In the genomic region with DNA sequence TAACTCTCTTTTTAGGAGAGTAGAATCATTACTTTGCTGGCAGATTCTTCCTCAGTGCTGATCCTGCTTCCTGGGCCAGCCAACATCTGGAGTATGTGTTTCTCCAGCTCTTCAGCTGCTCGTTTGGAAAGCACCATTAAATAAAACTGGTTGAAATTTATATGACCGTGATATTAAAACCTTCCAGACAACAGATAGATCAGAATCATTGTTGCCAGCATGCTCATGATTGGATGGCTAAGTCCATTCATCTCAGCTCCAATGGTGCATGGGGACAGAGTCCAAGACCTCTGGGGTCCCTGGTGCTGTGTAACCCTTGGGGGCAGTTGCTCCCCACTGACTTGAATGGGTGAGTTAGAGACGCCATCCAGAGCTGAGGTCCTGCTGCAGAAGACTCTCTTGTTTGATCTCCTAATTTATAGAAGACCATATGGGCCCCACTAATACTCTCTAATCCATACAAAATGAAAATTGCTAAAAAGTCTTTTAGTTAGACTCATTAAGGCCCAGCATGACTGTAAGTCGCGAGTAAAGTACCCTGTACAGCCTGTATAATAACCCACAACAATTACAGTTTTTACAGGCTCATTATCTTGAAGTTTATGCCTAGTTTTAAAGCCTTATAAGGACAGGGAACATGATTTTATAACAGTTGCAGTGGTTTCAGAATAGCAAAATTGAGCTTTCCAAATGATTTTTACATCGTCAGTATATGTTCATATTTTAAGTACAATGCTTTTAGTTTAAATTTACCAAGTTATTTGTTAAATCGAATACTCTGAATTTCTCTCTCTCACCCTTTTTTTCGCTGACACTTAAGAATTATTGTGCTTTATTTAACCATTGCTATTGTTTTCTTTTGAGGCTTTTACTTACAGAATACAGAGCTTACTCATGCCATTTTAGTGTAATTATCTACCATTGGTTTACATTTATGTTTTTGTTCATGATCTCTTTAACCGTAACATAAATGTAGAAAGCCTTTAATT, we compare ENCODE assay signal across 15 cellular contexts. TPM values are rescaled to one million over a fixed set of nuclear protein-coding genes. Genes with fewer than 3 reads are reported as not detected.
DNase-seq lines count a peak whose midpoint lies in the region; ATAC-seq and TF ChIP-seq lines count a peak whose summit lies in the region.
"Had no signal": no experiment of that assay in that cellular context is flagged by ENCODE, and none has a peak within 500 bp of the region (broad histone marks: within the 10 kb centered on the region; RNA-seq: fewer than 3 reads in every experiment).

No MANE protein-coding gene starts in this region.

- no peaks in the 10 kb centered on the region for H3K9me2 ChIP-seq in GM23338 (ENCODE audit: insufficient read depth)

- H3K79me2 ChIP-seq in GM23338 (replicated peaks; ENCODE audit: insufficient read depth), result peaks cover 10% of the 10 kb centered on the region

- H3K4me1 ChIP-seq in GM23338 (ENCODE audit: insufficient read depth) (peaks cover 15% of the 10 kb centered on the region; the same call in 1 of the 2 replicates), right cardiac atrium (ENCODE audit: control insufficient read depth, insufficient read depth, low read length) (peaks cover 5% of the 10 kb centered on the region), suprapubic skin (peaks cover 39% of the 10 kb centered on the region), foreskin keratinocyte (peaks cover 6% of the 10 kb centered on the region), ascending aorta (peaks cover 0 to 2% of the 10 kb centered on the region in 2 donors)

- H3F3A ChIP-seq in GM23338 (replicated peaks; ENCODE audit: low read depth), result no peaks in the 10 kb centered on the region; the same call in 1 of the 2 replicates

- peaks cover 8% of the 10 kb centered on the region; the same call in 1 of the 2 replicates for H4K20me1 ChIP-seq in GM23338 (replicated peaks; ENCODE audit: insufficient read depth)
- H4K20me1 ChIP-seq: BLaER1 had no signal

- DNase-seq in GM23338 (ENCODE audit: low spot score) (no peak), WTC11 (ENCODE audit: low spot score) (no peak), right cardiac atrium (no peak), suprapubic skin (ENCODE audit: low spot score in 2 of 2) (peak in 1 of 2 donors; percentile 41), T1000 (lab: John Stamatoyannopoulos, UW) (no peak), foreskin keratinocyte (no peak), NCI-H2196 (lab: John Stamatoyannopoulos, UW; ENCODE audit: unreplicated experiment) (no peak), ascending aorta (ENCODE audit: low spot score in 2 of 2) (no peak)
- DNase-seq: activated naive CD4-positive, alpha-beta T cell treated with anti-CD3 and anti-CD28 coated beads, Interleukin-2, amount 10 ng/mL, durations not matched to agents 7 days and 5 days; NCI-H1436 treated with DMSO at 0.1 percent for 48 hours; NK-92 treated with Interleukin-12 subunit alpha and Interleukin-12 subunit beta, amount 100 ng/mL, for 24 hours; ovary had no signal

- H3K36me3 Mint-ChIP-seq in GM23338 (ENCODE audit: low read depth) (peaks cover 57% of the 10 kb centered on the region), WTC11 (peaks cover 42% of the 10 kb centered on the region)
- H3K36me3 Mint-ChIP-seq: activated naive CD4-positive, alpha-beta T cell treated with anti-CD3 and anti-CD28 coated beads, Interleukin-2, amount 10 ng/mL, durations not matched to agents 7 days and 5 days had no signal

- no peak for TF ChIP-seq CTCF in GM23338 (conservative IDR thresholded peaks at IDR 0.05; ENCODE audit: low read depth in 2 of 2)
- no peak for TF ChIP-seq CTCF in WTC11 (IDR thresholded peaks at IDR 0.05)
- no peak for TF ChIP-seq CTCF in suprapubic skin (IDR thresholded peaks at IDR 0.05)
- no peak for TF ChIP-seq CTCF in foreskin keratinocyte (conservative IDR thresholded peaks at IDR 0.05)
- no peak for TF ChIP-seq CTCF in ascending aorta (IDR thresholded peaks at IDR 0.05)

- intact Hi-C loops in right cardiac atrium (cut with DNase I) (no loop called here), ascending aorta (cut with DNase I) (no loop called here)

- H3K36me3 ChIP-seq in GM23338 (ENCODE audit: insufficient read depth), result peaks cover 2% of the 10 kb centered on the region; the same call in 1 of the 2 replicates
- peaks cover 12% of the 10 kb centered on the region for H3K36me3 ChIP-seq in suprapubic skin
- H3K36me3 ChIP-seq in ascending aorta, result peaks cover 0 to 22% of the 10 kb centered on the region in 2 donors
- H3K36me3 ChIP-seq: ovary had no signal

- H3K4me2 ChIP-seq in GM23338, result 0 out of 2 replicates have a peak overlapping the region, but pooled peaks have one; percentile 11

- peaks cover 40% of the 10 kb centered on the region for H3K4me1 Mint-ChIP-seq in GM23338
- peaks cover 43% of the 10 kb centered on the region for H3K4me1 Mint-ChIP-seq in WTC11

- peak overlapping the region; percentile 32; the same call in 2 of the 3 replicates for H3K4me3 Mint-ChIP-seq in GM23338
- H3K4me3 Mint-ChIP-seq in WTC11, result no peak overlapping the region
- H3K4me3 Mint-ChIP-seq: activated naive CD4-positive, alpha-beta T cell treated with anti-CD3 and anti-CD28 coated beads, Interleukin-2, amount 10 ng/mL, durations not matched to agents 7 days and 5 days had no signal

- no peak overlapping the region for H3K4me3 ChIP-seq in GM23338
- H3K4me3 ChIP-seq in right cardiac atrium (ENCODE audit: low read length), result no peak overlapping the region
- H3K4me3 ChIP-seq in suprapubic skin, result peak overlapping the region; percentile 16
- H3K4me3 ChIP-seq in ascending aorta, result no peak overlapping the region
- H3K4me3 ChIP-seq: BLaER1, ovary, SJSA1 had no signal

- 84% methylated on average over 9 of the region's 9 CpGs for WGBS in right cardiac atrium
- WGBS in suprapubic skin, result 78% methylated on average over 9 of the region's 9 CpGs

- no peak for ATAC-seq in GM23338
- ATAC-seq in WTC11, result no peak
- peak; percentile 36 to 48 for ATAC-seq in right cardiac atrium
- no peak for ATAC-seq in foreskin keratinocyte
- ATAC-seq: esophagus mucosa had no signal

- no peak for TF ChIP-seq EP300 in suprapubic skin (IDR thresholded peaks at IDR 0.05)

- CTCF ChIA-PET in WTC11 (lab: Charles Lee), result interaction anchor here (0.9 to 5.2 kb wide), 10 partner anchors 12 to 424 kb away, joined by 3 to 66 read pairs (median 6); no protein-coding TSS in a partner anchor

- POLR2A ChIA-PET in WTC11 (lab: Charles Lee), result interaction anchor here (1.0 to 1.5 kb wide), 3 partner anchors 26 to 61 kb away, joined by 3 to 4 read pairs (median 3); no protein-coding TSS in a partner anchor

- H3K9me3 ChIP-seq in right cardiac atrium (ENCODE audit: control insufficient read depth, low read length) (no peaks in the 10 kb centered on the region), suprapubic skin (no peaks in the 10 kb centered on the region), ascending aorta (no peaks in the 10 kb centered on the region)
- H3K9me3 ChIP-seq: BLaER1, ovary, SJSA1 had no signal

- H3K27me3 Mint-ChIP-seq in GM23338 (ENCODE audit: insufficient read depth, low read depth, poor library complexity) (peaks cover 8% of the 10 kb centered on the region), WTC11 (ENCODE audit: low read depth) (no peaks in the 10 kb centered on the region)

- no peak overlapping the region for H2AFZ ChIP-seq in GM23338

- H3K27me3 ChIP-seq in GM23338 (ENCODE audit: insufficient read depth), result no peaks in the 10 kb centered on the region
- no peaks in the 10 kb centered on the region for H3K27me3 ChIP-seq in right cardiac atrium (ENCODE audit: control insufficient read depth, insufficient read depth)
- no peaks in the 10 kb centered on the region for H3K27me3 ChIP-seq in suprapubic skin
- H3K27me3 ChIP-seq in foreskin keratinocyte, result peaks cover 6% of the 10 kb centered on the region
- no peaks in the 10 kb centered on the region for H3K27me3 ChIP-seq in ascending aorta
- H3K27me3 ChIP-seq: BLaER1, ovary, SJSA1 had no signal

- no peaks in the 10 kb centered on the region; the same call in 1 of the 3 replicates for H3K9me3 Mint-ChIP-seq in GM23338
- H3K9me3 Mint-ChIP-seq in WTC11, result no peaks in the 10 kb centered on the region
- H3K9me3 Mint-ChIP-seq: activated naive CD4-positive, alpha-beta T cell treated with anti-CD3 and anti-CD28 coated beads, Interleukin-2, amount 10 ng/mL, durations not matched to agents 7 days and 5 days had no signal

- TF ChIP-seq POLR2A in suprapubic skin (IDR thresholded peaks at IDR 0.05), result no peak

- H3K27ac Mint-ChIP-seq in GM23338 (peak overlapping the region; percentile 30), WTC11 (peak overlapping the region; percentile 94)
- H3K27ac Mint-ChIP-seq: activated naive CD4-positive, alpha-beta T cell treated with anti-CD3 and anti-CD28 coated beads, Interleukin-2, amount 10 ng/mL, durations not matched to agents 7 days and 5 days had no signal

- H3K27ac ChIP-seq in GM23338 (ENCODE audit: low read depth) (peak overlapping the region; percentile 55), right cardiac atrium (ENCODE audit: low read length) (no peak overlapping the region), suprapubic skin (peak overlapping the region; percentile 52), foreskin keratinocyte (no peak overlapping the region), ascending aorta (no peak overlapping the region)
- H3K27ac ChIP-seq: BLaER1, SJSA1 had no signal

TF ChIP-seq in GM23338, 12 proteins besides CTCF, POLR2A, EP300 and RAD21 (continues in another document):
- no peak for TF ChIP-seq ZNF114 (CRISPR knock-in tag; IDR thresholded peaks at IDR 0.05)
- TF ChIP-seq ZNF331 (CRISPR knock-in tag; IDR thresholded peaks at IDR 0.05; ENCODE audit: low read depth), result no peak
- TF ChIP-seq POLR2AphosphoS5 (IDR thresholded peaks at IDR 0.05; ENCODE audit: low read depth), result no peak

TF ChIP-seq in WTC11, 78 proteins besides CTCF, POLR2A, EP300 and RAD21 (continues in another document):
- TF ChIP-seq HMGA2 (CRISPR knock-in tag; IDR thresholded peaks at IDR 0.05), result no peak
- TF ChIP-seq, protein P1, sequence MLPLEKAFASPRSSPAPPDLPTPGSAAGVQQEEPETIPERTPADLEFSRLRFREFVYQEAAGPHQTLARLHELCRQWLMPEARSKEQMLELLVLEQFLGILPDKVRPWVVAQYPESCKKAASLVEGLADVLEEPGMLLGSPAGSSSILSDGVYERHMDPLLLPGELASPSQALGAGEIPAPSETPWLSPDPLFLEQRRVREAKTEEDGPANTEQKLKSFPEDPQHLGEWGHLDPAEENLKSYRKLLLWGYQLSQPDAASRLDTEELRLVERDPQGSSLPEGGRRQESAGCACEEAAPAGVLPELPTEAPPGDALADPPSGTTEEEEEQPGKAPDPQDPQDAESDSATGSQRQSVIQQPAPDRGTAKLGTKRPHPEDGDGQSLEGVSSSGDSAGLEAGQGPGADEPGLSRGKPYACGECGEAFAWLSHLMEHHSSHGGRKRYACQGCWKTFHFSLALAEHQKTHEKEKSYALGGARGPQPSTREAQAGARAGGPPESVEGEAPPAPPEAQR (CRISPR knock-in tag; IDR thresholded peaks at IDR 0.05), result no peak

RNA-seq across cellular contexts. Expression of a gene that starts 60.0 kb away (rescaled TPM):
- total RNA-seq in GM23338 (2014; rRNA removed; shearing (Covaris generic)), result 8.8 and 12.4 TPM in 2 replicates
- polyA plus RNA-seq in GM23338 (2016; fragmentation: Nextera tagmentation; extraction: Ambion mirVana), result 2.6 and 3.4 TPM in 2 replicates
- 15.4 to 18.0 TPM (median 17.0 TPM) in 3 replicates for total RNA-seq in WTC11 (2021)
- 1 to 10 TPM; 3.5 to 5.6 (median 4.5) TPM for total RNA-seq in right cardiac atrium
- polyA plus RNA-seq in right cardiac atrium, result 3.2 TPM
- total RNA-seq in suprapubic skin, result 10 to 100 TPM; 24.9 to 42.2 (median 38.0) TPM
- total RNA-seq in foreskin keratinocyte, result 0.24 and 0.35 TPM in 2 replicates
- 0.09 and 0.39 TPM in 2 replicates for polyA plus RNA-seq in foreskin keratinocyte
- total RNA-seq in ascending aorta, result 5.4 TPM

Comparison
In these comparisons a context has a peak if more than half of its experiments do, and no peak if none do; other contexts are left out.
1. ATAC-seq: peak in right cardiac atrium (2 of 2); none in GM23338 (single experiment), WTC11 (single experiment) and foreskin keratinocyte (single experiment).
2. H3K27ac ChIP-seq: peak in GM23338 (single experiment) and suprapubic skin (single experiment); none in right cardiac atrium (single experiment), foreskin keratinocyte (single experiment) and ascending aorta (0 of 2).